In the genomic region with DNA sequence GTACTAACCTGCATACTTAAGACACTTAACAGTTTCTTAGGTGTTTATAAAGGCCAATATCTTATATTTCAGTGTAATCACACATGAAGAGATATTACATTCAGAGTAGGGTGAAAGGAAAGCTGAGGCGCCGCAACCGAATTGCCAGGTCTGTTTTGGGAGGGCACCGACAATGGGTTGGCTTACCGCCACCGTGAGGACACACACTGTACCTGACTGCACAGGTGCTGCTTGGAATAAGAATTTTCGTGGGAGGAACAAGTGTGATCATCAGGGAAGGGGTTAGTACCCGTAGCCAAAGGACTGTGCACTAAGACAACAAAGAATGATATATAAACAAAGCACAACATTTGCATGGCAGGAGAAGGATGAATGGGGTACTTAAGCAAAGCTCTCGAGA, we compare ENCODE assay signal across 1 cellular context.
TF ChIP-seq lines count a peak whose summit lies in the region.

No MANE protein-coding gene starts in this region.

TF ChIP-seq in H1, 55 proteins besides CTCF, POLR2A, EP300 and RAD21 (continued from another document):
- no peak for TF ChIP-seq SP4 (IDR thresholded peaks at IDR 0.05; ENCODE audit: low read length)
